13 cellular contexts compared by ENCODE assay signal in genomic region chr9:110977259-110977709, GRCh38.
A peak's percentile ranks its signal among the peaks of the same experiment; 100 is the strongest.
DNase-seq lines count a peak whose midpoint lies in the region; ATAC-seq and TF ChIP-seq lines count a peak whose summit lies in the region.
"Had no signal": no experiment of that assay in that cellular context is flagged by ENCODE, and none has a peak within 500 bp of the region (broad histone marks: within the 10 kb centered on the region; RNA-seq: fewer than 3 reads in every experiment).

No MANE protein-coding gene starts in this region.

- H3K36me3 ChIP-seq in RWPE2 (ENCODE audit: low read depth): peaks cover 2% of the 10 kb centered on the region

- H3K4me1 ChIP-seq in RWPE2 (ENCODE audit: insufficient read depth, poor library complexity, severe bottlenecking): peaks cover 32% of the 10 kb centered on the region

- TF ChIP-seq CTCF in RWPE2 (IDR thresholded peaks at IDR 0.05; ENCODE audit: poor library complexity, severe bottlenecking) (no peak), epithelial cell of proximal tubule (conservative IDR thresholded peaks at IDR 0.05; ENCODE audit: low read depth, low read length) (no peak)

- intact Hi-C loops in head of caudate nucleus (cut with DNase I): no loop called here

- peak; percentile 43 for DNase-seq in H4 (ENCODE audit: low spot score)
- peak; percentile 61 for DNase-seq in RWPE2 (ENCODE audit: low spot score)
- peak; percentile 16 for DNase-seq in epithelial cell of proximal tubule (ENCODE audit: low read depth)
- DNase-seq in renal cortical epithelial cell (ENCODE audit: low read depth): peak; percentile 51
- DNase-seq in medulla oblongata (ENCODE audit: extremely low spot score): no peak
- DNase-seq in head of caudate nucleus: no peak
- DNase-seq: activated naive CD4-positive, alpha-beta T cell; effector memory CD4-positive, alpha-beta T cell; H7; NCI-H1694 treated with DMSO at 0.1 percent for 48 hours had no signal

- no peaks in the 10 kb centered on the region for H3K27me3 ChIP-seq in RWPE2 (ENCODE audit: insufficient read depth, poor library complexity, severe bottlenecking)

- H3K4me3 ChIP-seq in RWPE2 (ENCODE audit: severe bottlenecking): no peak overlapping the region
- H3K4me3 ChIP-seq in epithelial cell of proximal tubule (ENCODE audit: low read depth, low read length): no peak overlapping the region

- peak overlapping the region; percentile 64 for H3K27ac ChIP-seq in RWPE2 (ENCODE audit: poor library complexity, severe bottlenecking)

- ATAC-seq in RWPE2 (ENCODE audit: low read depth) (peak; percentile 80), HG03280 (IDR thresholded peaks at IDR 0.05; ENCODE audit: unreplicated experiment) (no peak), HG03039 (IDR thresholded peaks at IDR 0.05; ENCODE audit: unreplicated experiment) (no peak)
- ATAC-seq: Right ventricle myocardium inferior had no signal

- H3K9me3 ChIP-seq in RWPE2 (ENCODE audit: severe bottlenecking): no peaks in the 10 kb centered on the region

Comparison
In these comparisons a context has a peak if more than half of its experiments do, and no peak if none do; other contexts are left out.
1. DNase-seq: peak in H4 (single experiment), RWPE2 (single experiment), epithelial cell of proximal tubule (single experiment) and renal cortical epithelial cell (single experiment); none in medulla oblongata (single experiment) and head of caudate nucleus (0 of 42).